Comparison of ENCODE assay signal across 1 cellular context in the genomic region with DNA sequence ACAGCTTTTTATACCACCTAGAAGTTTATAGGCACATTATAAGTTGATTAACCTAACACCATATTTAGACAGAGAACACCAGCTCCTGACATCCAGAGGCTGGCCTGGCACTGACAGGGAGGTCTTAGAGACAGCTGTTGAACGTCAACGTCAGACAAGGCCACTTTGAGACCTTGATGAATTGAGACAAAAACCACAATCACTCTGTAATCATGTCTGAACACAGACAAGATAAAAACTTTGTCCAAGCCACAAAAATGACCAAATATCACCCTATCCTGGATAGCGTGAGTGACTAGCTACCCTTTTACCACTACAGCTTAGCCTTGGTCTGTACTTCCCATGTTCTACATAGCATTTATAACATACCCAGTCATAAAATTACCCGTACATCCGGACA.
A peak's percentile ranks its signal among the peaks of the same experiment; 100 is the strongest.
TF ChIP-seq lines count a peak whose summit lies in the region.

No MANE protein-coding gene starts in this region.

TF ChIP-seq in SK-N-SH, 30 proteins besides CTCF, POLR2A, EP300 and RAD21 (continued from another document):
- TF ChIP-seq, protein P1, sequence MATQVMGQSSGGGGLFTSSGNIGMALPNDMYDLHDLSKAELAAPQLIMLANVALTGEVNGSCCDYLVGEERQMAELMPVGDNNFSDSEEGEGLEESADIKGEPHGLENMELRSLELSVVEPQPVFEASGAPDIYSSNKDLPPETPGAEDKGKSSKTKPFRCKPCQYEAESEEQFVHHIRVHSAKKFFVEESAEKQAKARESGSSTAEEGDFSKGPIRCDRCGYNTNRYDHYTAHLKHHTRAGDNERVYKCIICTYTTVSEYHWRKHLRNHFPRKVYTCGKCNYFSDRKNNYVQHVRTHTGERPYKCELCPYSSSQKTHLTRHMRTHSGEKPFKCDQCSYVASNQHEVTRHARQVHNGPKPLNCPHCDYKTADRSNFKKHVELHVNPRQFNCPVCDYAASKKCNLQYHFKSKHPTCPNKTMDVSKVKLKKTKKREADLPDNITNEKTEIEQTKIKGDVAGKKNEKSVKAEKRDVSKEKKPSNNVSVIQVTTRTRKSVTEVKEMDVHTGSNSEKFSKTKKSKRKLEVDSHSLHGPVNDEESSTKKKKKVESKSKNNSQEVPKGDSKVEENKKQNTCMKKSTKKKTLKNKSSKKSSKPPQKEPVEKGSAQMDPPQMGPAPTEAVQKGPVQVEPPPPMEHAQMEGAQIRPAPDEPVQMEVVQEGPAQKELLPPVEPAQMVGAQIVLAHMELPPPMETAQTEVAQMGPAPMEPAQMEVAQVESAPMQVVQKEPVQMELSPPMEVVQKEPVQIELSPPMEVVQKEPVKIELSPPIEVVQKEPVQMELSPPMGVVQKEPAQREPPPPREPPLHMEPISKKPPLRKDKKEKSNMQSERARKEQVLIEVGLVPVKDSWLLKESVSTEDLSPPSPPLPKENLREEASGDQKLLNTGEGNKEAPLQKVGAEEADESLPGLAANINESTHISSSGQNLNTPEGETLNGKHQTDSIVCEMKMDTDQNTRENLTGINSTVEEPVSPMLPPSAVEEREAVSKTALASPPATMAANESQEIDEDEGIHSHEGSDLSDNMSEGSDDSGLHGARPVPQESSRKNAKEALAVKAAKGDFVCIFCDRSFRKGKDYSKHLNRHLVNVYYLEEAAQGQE (IDR thresholded peaks at IDR 0.05; ENCODE audit: low read depth, low read length), result no peak
- TF ChIP-seq GATA2 (CRISPR knock-in tag; IDR thresholded peaks at IDR 0.05), result peak; percentile 55
- no peak for TF ChIP-seq IRF3 (IDR thresholded peaks at IDR 0.05; ENCODE audit: low read depth, low read length)
- no peak for TF ChIP-seq GABPA (IDR thresholded peaks at IDR 0.05; ENCODE audit: low read depth)
- TF ChIP-seq MXI1 (IDR thresholded peaks at IDR 0.05; ENCODE audit: low read depth, low read length), result no peak
- TF ChIP-seq NRF1 (IDR thresholded peaks at IDR 0.05; ENCODE audit: low read depth, low read length), result no peak
